In genomic region chr15:70101459-70102113, GRCh38 we compare ENCODE assay signal across 8 cellular contexts. TPM values are rescaled to one million over a fixed set of nuclear protein-coding genes. Genes with fewer than 3 reads are reported as not detected.
A peak's percentile ranks its signal among the peaks of the same experiment; 100 is the strongest.
DNase-seq lines count a peak whose midpoint lies in the region; ATAC-seq and TF ChIP-seq lines count a peak whose summit lies in the region.

No MANE protein-coding gene starts in this region.

- H3K4me1 ChIP-seq in CD4-positive, alpha-beta memory T cell (ENCODE audit: insufficient read depth, low read length): peaks cover 30% of the 10 kb centered on the region
- peaks cover 41% of the 10 kb centered on the region for H3K4me1 ChIP-seq in OCI-LY3 (ENCODE audit: low read length)
- peaks cover 4% of the 10 kb centered on the region for H3K4me1 ChIP-seq in endodermal cell (ENCODE audit: control insufficient read depth, insufficient read depth, low read length)
- peaks cover 10 to 13% of the 10 kb centered on the region in 2 donors for H3K4me1 ChIP-seq in naive thymus-derived CD4-positive, alpha-beta T cell (ENCODE audit: control insufficient read depth in 2 of 2, insufficient read depth in 2 of 2, low read length in 2 of 2)

- H3K36me3 ChIP-seq in CD4-positive, alpha-beta memory T cell (ENCODE audit: insufficient read depth, low read length): no peaks in the 10 kb centered on the region
- H3K36me3 ChIP-seq in OCI-LY3 (replicated peaks; ENCODE audit: low read depth, low read length) (peaks cover 5% of the 10 kb centered on the region), endodermal cell (ENCODE audit: control insufficient read depth, insufficient read depth, low read length) (no peaks in the 10 kb centered on the region)
- H3K36me3 ChIP-seq in naive thymus-derived CD4-positive, alpha-beta T cell (ENCODE audit: control insufficient read depth in 2 of 3, insufficient read depth in 3 of 3, low read length in 3 of 3): peaks cover 0 to under 1% (median 0%) of the 10 kb centered on the region in 3 experiments

- H3K9me3 ChIP-seq in CD4-positive, alpha-beta memory T cell (ENCODE audit: control insufficient read depth in 1 of 2, low read length in 2 of 2): no peaks in the 10 kb centered on the region
- no peaks in the 10 kb centered on the region for H3K9me3 ChIP-seq in OCI-LY3 (ENCODE audit: insufficient read depth, low read length)
- H3K9me3 ChIP-seq in endodermal cell (ENCODE audit: control insufficient read depth, low read length): no peaks in the 10 kb centered on the region
- no peaks in the 10 kb centered on the region for H3K9me3 ChIP-seq in naive thymus-derived CD4-positive, alpha-beta T cell (ENCODE audit: control insufficient read depth in 2 of 3, low read length in 3 of 3)

- no peak for ATAC-seq in HG03139 (IDR thresholded peaks at IDR 0.05; ENCODE audit: unreplicated experiment)
- no peak for ATAC-seq in naive thymus-derived CD4-positive, alpha-beta T cell

- no peak for TF ChIP-seq CTCF in OCI-LY3 (IDR thresholded peaks at IDR 0.05; ENCODE audit: low read depth, low read length)
- no peak for TF ChIP-seq CTCF in endodermal cell (conservative IDR thresholded peaks at IDR 0.05)

- intact Hi-C loops in CD4-positive, alpha-beta memory T cell (cut with micrococcal nuclease): no loop called here
- intact Hi-C loops in naive thymus-derived CD4-positive, alpha-beta T cell (cut with micrococcal nuclease): loop anchor here in 1 of 2 donors (2.0 to 5.0 kb wide), 2 partner anchors 41 to 157 kb away; no protein-coding TSS in a partner anchor
- intact Hi-C loops in posterior cingulate gyrus (cut with DNase I): loop anchor here (5.0 to 10.0 kb wide), 3 partner anchors 96 to 373 kb away; no protein-coding TSS in a partner anchor

- peak overlapping the region; percentile 65 for H3K4me2 ChIP-seq in OCI-LY3 (ENCODE audit: low read length)

- peaks cover 11% of the 10 kb centered on the region for H3K79me2 ChIP-seq in OCI-LY3 (ENCODE audit: low read length)

- 0 to 5% methylated on average over 7 to 12 of the region's 12 CpGs for WGBS in endodermal cell (ENCODE audit: insufficient coverage in 1 of 2, insufficient read length in 1 of 2), 2 experiments

- H3K9me3 Mint-ChIP-seq in CD4-positive, alpha-beta memory T cell: peaks cover 0 to 7% (median 0%) of the 10 kb centered on the region in 8 donors
- H3K9me3 Mint-ChIP-seq in endodermal cell: no peaks in the 10 kb centered on the region
- peaks cover 0 to 9% (median 0%) of the 10 kb centered on the region in 11 donors for H3K9me3 Mint-ChIP-seq in naive thymus-derived CD4-positive, alpha-beta T cell

- peak overlapping the region in 3 of 7 donors; percentile 4 to 99 (median 10) for H3K27ac Mint-ChIP-seq in CD4-positive, alpha-beta memory T cell
- peak overlapping the region; percentile 82 for H3K27ac Mint-ChIP-seq in endodermal cell
- H3K27ac Mint-ChIP-seq in naive thymus-derived CD4-positive, alpha-beta T cell: peak overlapping the region in 3 of 9 donors; percentile 9 to 25 (median 18)

- H3K4me3 ChIP-seq in CD4-positive, alpha-beta memory T cell (ENCODE audit: low read length in 2 of 2): no peak overlapping the region
- H3K4me3 ChIP-seq in OCI-LY3 (ENCODE audit: low read length) (peak overlapping the region; percentile 70), endodermal cell (ENCODE audit: low read length) (no peak overlapping the region)
- H3K4me3 ChIP-seq in naive thymus-derived CD4-positive, alpha-beta T cell (ENCODE audit: low read length): no peak overlapping the region

- H3K27me3 ChIP-seq in CD4-positive, alpha-beta memory T cell (ENCODE audit: insufficient read depth, low read length): no peaks in the 10 kb centered on the region
- H3K27me3 ChIP-seq in OCI-LY3 (ENCODE audit: low read depth, low read length) (no peaks in the 10 kb centered on the region), endodermal cell (ENCODE audit: control insufficient read depth, insufficient read depth, low read length, poor library complexity, severe bottlenecking) (peaks cover 26% of the 10 kb centered on the region)
- no peaks in the 10 kb centered on the region for H3K27me3 ChIP-seq in naive thymus-derived CD4-positive, alpha-beta T cell (ENCODE audit: control insufficient read depth in 2 of 2, insufficient read depth in 2 of 2, low read length in 2 of 2)

- H3K36me3 Mint-ChIP-seq in CD4-positive, alpha-beta memory T cell: peaks cover 0 to 14% of the 10 kb centered on the region in 2 donors
- no peaks in the 10 kb centered on the region for H3K36me3 Mint-ChIP-seq in endodermal cell (ENCODE audit: low read depth)
- peaks cover 0 to under 1% (median 0%) of the 10 kb centered on the region in 5 donors for H3K36me3 Mint-ChIP-seq in naive thymus-derived CD4-positive, alpha-beta T cell

- peak overlapping the region in 5 of 8 donors; percentile 6 to 39 (median 20) for H3K4me3 Mint-ChIP-seq in CD4-positive, alpha-beta memory T cell
- H3K4me3 Mint-ChIP-seq in endodermal cell: peak overlapping the region; percentile 97
- peak overlapping the region in 5 of 10 donors; percentile 6 to 33 (median 23) for H3K4me3 Mint-ChIP-seq in naive thymus-derived CD4-positive, alpha-beta T cell

- H2AFZ ChIP-seq in OCI-LY3 (ENCODE audit: low read depth, low read length): no peak overlapping the region

- H3K9ac ChIP-seq in OCI-LY3 (ENCODE audit: low read length) (no peak overlapping the region), endodermal cell (ENCODE audit: extremely low read depth, low read length, poor library complexity, severe bottlenecking) (no peak overlapping the region)

- CTCF ChIA-PET in CD4-positive, alpha-beta memory T cell (lab: Charles Lee; ENCODE audit: partially characterized antibody): interaction anchor here (0.8 to 3.2 kb wide), 7 partner anchors 15 to 626 kb away, joined by 3 to 26 read pairs (median 4); no protein-coding TSS in a partner anchor
- CTCF ChIA-PET in naive thymus-derived CD4-positive, alpha-beta T cell (lab: Charles Lee): interaction anchor here (0.6 kb wide), 1 partner anchor 623 kb away, joined by 3 read pairs; no protein-coding TSS in a partner anchor

- no peaks in the 10 kb centered on the region for H4K20me1 ChIP-seq in OCI-LY3 (ENCODE audit: insufficient read depth, low read length)

- POLR2A ChIA-PET in CD4-positive, alpha-beta memory T cell (lab: Charles Lee; ENCODE audit: partially characterized antibody): interaction anchor here (0.9 to 10.4 kb wide), 9 partner anchors 13 to 434 kb away, joined by 3 to 285 read pairs (median 50); no protein-coding TSS in a partner anchor
- POLR2A ChIA-PET in naive thymus-derived CD4-positive, alpha-beta T cell (lab: Charles Lee): interaction anchor here (0.8 to 2.7 kb wide), 3 partner anchors 9 to 431 kb away, joined by 4 to 15 read pairs (median 5); no protein-coding TSS in a partner anchor

- peaks cover 2 to 9% of the 10 kb centered on the region in 2 donors for H3K27me3 Mint-ChIP-seq in CD4-positive, alpha-beta memory T cell
- H3K27me3 Mint-ChIP-seq in endodermal cell (ENCODE audit: insufficient read depth): peaks cover 29% of the 10 kb centered on the region
- H3K27me3 Mint-ChIP-seq in naive thymus-derived CD4-positive, alpha-beta T cell: peaks cover 0 to 63% (median 4%) of the 10 kb centered on the region in 5 donors

- DNase-seq in CD4-positive, alpha-beta memory T cell: no peak
- DNase-seq in Kasumi-1 (lab: John Stamatoyannopoulos, UW) (peak; percentile 92 to 94), endodermal cell (peak; percentile 89), mucosa of gallbladder (ENCODE audit: low spot score) (peak; percentile 89), posterior cingulate gyrus (no peak)
- DNase-seq in naive thymus-derived CD4-positive, alpha-beta T cell: no peak

- peaks cover 8 to 34% (median 21%) of the 10 kb centered on the region in 4 donors for H3K4me1 Mint-ChIP-seq in CD4-positive, alpha-beta memory T cell
- H3K4me1 Mint-ChIP-seq in endodermal cell: peaks cover 27% of the 10 kb centered on the region
- peaks cover 10 to 44% (median 17%) of the 10 kb centered on the region in 7 donors for H3K4me1 Mint-ChIP-seq in naive thymus-derived CD4-positive, alpha-beta T cell

- H3K27ac ChIP-seq in CD4-positive, alpha-beta memory T cell (ENCODE audit: low read depth, low read length): no peak overlapping the region
- H3K27ac ChIP-seq in OCI-LY3 (ENCODE audit: low read length): no peak overlapping the region; the same call in 1 of the 2 replicates
- H3K27ac ChIP-seq in endodermal cell (ENCODE audit: low read depth, low read length): peak overlapping the region; percentile 8
- H3K27ac ChIP-seq in naive thymus-derived CD4-positive, alpha-beta T cell (ENCODE audit: low read depth, low read length): no peak overlapping the region

RNA-seq across cellular contexts. Expression of gene TLE3, which starts 3.9 kb away (rescaled TPM):
- 100 to 1,000 TPM; 118 to 121 TPM for total RNA-seq in CD4-positive, alpha-beta memory T cell
- polyA plus RNA-seq in CD4-positive, alpha-beta memory T cell: 10 to 100 TPM in 1 of 2 donors, 1 to 10 TPM in 1; 3.6 to 22.1 TPM
- total RNA-seq in endodermal cell (10 to 100 TPM; 66.5 to 81.1 TPM), mucosa of gallbladder (42.5 TPM)
- polyA plus RNA-seq in endodermal cell (2013, experiment 1 of 2): 51.9 TPM
- 48.9 TPM for polyA plus RNA-seq in endodermal cell (2013, experiment 2 of 2)
- 100 to 1,000 TPM in 4 of 5 experiments, 10 to 100 TPM in 1; 84.5 to 183 (median 120) TPM for total RNA-seq in naive thymus-derived CD4-positive, alpha-beta T cell
- polyA plus RNA-seq in naive thymus-derived CD4-positive, alpha-beta T cell: 10 to 100 TPM; 15.2 to 41.4 TPM

Comparison
In these comparisons a context has a peak if more than half of its experiments do, and no peak if none do; other contexts are left out.
1. DNase-seq: peak in Kasumi-1 (2 of 2), endodermal cell (single experiment) and mucosa of gallbladder (single experiment); none in CD4-positive, alpha-beta memory T cell (0 of 5), naive thymus-derived CD4-positive, alpha-beta T cell (0 of 9) and posterior cingulate gyrus (0 of 10).